ENCODE assay signal across 2 cellular contexts in the genomic region with DNA sequence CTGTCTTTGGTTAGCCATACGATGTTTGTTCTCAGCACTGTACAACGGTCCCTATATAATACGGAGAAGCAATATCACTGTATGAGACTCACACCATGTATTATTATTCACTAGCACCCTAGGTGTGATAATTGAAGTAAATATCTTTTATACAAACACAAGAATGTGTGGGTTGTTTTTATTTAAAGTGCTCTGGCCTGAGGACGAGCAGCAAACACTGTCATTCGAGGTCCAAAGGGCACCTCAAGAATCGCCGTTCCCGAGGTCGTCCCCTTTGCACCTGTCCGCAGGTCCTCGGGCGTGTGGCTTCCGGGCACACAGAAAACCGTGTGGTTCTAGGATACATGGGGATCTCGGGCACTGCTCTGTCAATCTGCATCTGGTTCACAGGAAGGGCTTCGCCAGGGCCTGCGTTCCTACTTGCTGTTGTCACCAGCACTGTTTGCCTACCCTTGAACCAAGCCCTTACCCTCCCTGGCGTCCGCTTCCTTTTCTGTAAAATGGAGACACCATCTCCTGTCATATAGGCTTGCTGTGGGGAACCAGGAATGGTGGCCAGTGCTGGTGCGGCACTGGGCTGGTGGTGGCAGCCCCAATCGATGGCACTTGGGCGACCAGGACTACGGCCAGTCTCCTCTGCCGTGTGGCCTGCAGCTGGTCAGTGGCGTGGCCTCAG.
TF ChIP-seq lines count a peak whose summit lies in the region.

No MANE protein-coding gene starts in this region.

TF ChIP-seq in SK-N-SH treated with all-trans-retinoic acid at 6 μM for 48 hours, 23 proteins besides CTCF, POLR2A, EP300 and RAD21 (continued from another document):
- TF ChIP-seq, protein P1, sequence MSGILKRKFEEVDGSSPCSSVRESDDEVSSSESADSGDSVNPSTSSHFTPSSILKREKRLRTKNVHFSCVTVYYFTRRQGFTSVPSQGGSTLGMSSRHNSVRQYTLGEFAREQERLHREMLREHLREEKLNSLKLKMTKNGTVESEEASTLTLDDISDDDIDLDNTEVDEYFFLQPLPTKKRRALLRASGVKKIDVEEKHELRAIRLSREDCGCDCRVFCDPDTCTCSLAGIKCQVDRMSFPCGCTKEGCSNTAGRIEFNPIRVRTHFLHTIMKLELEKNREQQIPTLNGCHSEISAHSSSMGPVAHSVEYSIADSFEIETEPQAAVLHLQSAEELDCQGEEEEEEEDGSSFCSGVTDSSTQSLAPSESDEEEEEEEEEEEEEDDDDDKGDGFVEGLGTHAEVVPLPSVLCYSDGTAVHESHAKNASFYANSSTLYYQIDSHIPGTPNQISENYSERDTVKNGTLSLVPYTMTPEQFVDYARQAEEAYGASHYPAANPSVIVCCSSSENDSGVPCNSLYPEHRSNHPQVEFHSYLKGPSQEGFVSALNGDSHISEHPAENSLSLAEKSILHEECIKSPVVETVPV (CRISPR knock-in tag; IDR thresholded peaks at IDR 0.05), result no peak
- no peak for TF ChIP-seq TOX (CRISPR knock-in tag; IDR thresholded peaks at IDR 0.05; ENCODE audit: borderline replicate concordance)
- TF ChIP-seq, protein P2, sequence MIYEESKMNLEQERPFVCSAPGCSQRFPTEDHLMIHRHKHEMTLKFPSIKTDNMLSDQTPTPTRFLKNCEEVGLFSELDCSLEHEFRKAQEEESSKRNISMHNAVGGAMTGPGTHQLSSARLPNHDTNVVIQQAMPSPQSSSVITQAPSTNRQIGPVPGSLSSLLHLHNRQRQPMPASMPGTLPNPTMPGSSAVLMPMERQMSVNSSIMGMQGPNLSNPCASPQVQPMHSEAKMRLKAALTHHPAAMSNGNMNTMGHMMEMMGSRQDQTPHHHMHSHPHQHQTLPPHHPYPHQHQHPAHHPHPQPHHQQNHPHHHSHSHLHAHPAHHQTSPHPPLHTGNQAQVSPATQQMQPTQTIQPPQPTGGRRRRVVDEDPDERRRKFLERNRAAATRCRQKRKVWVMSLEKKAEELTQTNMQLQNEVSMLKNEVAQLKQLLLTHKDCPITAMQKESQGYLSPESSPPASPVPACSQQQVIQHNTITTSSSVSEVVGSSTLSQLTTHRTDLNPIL (CRISPR knock-in tag; IDR thresholded peaks at IDR 0.05; ENCODE audit: low read depth), result no peak
- TF ChIP-seq POU6F1 (CRISPR knock-in tag; IDR thresholded peaks at IDR 0.05; ENCODE audit: borderline replicate concordance, low read depth), result no peak
- TF ChIP-seq SNAI2 (CRISPR knock-in tag; IDR thresholded peaks at IDR 0.05), result no peak
- TF ChIP-seq ARNTL (CRISPR knock-in tag; IDR thresholded peaks at IDR 0.05; ENCODE audit: borderline replicate concordance, low read depth), result no peak
- TF ChIP-seq, protein P3, sequence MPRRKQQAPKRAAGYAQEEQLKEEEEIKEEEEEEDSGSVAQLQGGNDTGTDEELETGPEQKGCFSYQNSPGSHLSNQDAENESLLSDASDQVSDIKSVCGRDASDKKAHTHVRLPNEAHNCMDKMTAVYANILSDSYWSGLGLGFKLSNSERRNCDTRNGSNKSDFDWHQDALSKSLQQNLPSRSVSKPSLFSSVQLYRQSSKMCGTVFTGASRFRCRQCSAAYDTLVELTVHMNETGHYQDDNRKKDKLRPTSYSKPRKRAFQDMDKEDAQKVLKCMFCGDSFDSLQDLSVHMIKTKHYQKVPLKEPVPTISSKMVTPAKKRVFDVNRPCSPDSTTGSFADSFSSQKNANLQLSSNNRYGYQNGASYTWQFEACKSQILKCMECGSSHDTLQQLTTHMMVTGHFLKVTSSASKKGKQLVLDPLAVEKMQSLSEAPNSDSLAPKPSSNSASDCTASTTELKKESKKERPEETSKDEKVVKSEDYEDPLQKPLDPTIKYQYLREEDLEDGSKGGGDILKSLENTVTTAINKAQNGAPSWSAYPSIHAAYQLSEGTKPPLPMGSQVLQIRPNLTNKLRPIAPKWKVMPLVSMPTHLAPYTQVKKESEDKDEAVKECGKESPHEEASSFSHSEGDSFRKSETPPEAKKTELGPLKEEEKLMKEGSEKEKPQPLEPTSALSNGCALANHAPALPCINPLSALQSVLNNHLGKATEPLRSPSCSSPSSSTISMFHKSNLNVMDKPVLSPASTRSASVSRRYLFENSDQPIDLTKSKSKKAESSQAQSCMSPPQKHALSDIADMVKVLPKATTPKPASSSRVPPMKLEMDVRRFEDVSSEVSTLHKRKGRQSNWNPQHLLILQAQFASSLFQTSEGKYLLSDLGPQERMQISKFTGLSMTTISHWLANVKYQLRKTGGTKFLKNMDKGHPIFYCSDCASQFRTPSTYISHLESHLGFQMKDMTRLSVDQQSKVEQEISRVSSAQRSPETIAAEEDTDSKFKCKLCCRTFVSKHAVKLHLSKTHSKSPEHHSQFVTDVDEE (CRISPR knock-in tag; IDR thresholded peaks at IDR 0.05), result no peak
- TF ChIP-seq ZNF8 (CRISPR knock-in tag; IDR thresholded peaks at IDR 0.05), result no peak
- TF ChIP-seq TCF4 (CRISPR knock-in tag; IDR thresholded peaks at IDR 0.05; ENCODE audit: borderline replicate concordance), result no peak
- TF ChIP-seq PPARA (CRISPR knock-in tag; IDR thresholded peaks at IDR 0.05; ENCODE audit: borderline replicate concordance), result no peak
- TF ChIP-seq ZNF565 (CRISPR knock-in tag; conservative IDR thresholded peaks at IDR 0.05; ENCODE audit: low read depth), result no peak
- TF ChIP-seq ZFP30 (CRISPR knock-in tag; IDR thresholded peaks at IDR 0.05), result no peak
- TF ChIP-seq CSDC2 (CRISPR knock-in tag; IDR thresholded peaks at IDR 0.05), result no peak
- TF ChIP-seq BACH2 (CRISPR knock-in tag; IDR thresholded peaks at IDR 0.05; ENCODE audit: borderline replicate concordance), result no peak
- no peak for TF ChIP-seq ISL1 (CRISPR knock-in tag; IDR thresholded peaks at IDR 0.05)
- TF ChIP-seq GLIS3 (CRISPR knock-in tag; IDR thresholded peaks at IDR 0.05), result no peak

TF ChIP-seq in SK-N-SH, 30 proteins besides CTCF, POLR2A, EP300 and RAD21:
- TF ChIP-seq, protein P4, sequence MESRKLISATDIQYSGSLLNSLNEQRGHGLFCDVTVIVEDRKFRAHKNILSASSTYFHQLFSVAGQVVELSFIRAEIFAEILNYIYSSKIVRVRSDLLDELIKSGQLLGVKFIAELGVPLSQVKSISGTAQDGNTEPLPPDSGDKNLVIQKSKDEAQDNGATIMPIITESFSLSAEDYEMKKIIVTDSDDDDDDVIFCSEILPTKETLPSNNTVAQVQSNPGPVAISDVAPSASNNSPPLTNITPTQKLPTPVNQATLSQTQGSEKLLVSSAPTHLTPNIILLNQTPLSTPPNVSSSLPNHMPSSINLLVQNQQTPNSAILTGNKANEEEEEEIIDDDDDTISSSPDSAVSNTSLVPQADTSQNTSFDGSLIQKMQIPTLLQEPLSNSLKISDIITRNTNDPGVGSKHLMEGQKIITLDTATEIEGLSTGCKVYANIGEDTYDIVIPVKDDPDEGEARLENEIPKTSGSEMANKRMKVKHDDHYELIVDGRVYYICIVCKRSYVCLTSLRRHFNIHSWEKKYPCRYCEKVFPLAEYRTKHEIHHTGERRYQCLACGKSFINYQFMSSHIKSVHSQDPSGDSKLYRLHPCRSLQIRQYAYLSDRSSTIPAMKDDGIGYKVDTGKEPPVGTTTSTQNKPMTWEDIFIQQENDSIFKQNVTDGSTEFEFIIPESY (IDR thresholded peaks at IDR 0.05; ENCODE audit: borderline replicate concordance, low read depth), result no peak
- no peak for TF ChIP-seq GATA2 (CRISPR knock-in tag; IDR thresholded peaks at IDR 0.05)
- TF ChIP-seq USF2 (IDR thresholded peaks at IDR 0.05; ENCODE audit: borderline replicate concordance, low read depth, low read length), result no peak
- TF ChIP-seq SIN3A (IDR thresholded peaks at IDR 0.05; ENCODE audit: borderline replicate concordance, low read depth, low read length), result no peak
- no peak for TF ChIP-seq TAF1 (IDR thresholded peaks at IDR 0.05; ENCODE audit: borderline replicate concordance, low read depth, low read length)
- TF ChIP-seq USF1 (IDR thresholded peaks at IDR 0.05; ENCODE audit: borderline replicate concordance, low read depth), result no peak
- TF ChIP-seq YY1 (IDR thresholded peaks at IDR 0.05; ENCODE audit: low read depth), result no peak
- TF ChIP-seq, protein P5, sequence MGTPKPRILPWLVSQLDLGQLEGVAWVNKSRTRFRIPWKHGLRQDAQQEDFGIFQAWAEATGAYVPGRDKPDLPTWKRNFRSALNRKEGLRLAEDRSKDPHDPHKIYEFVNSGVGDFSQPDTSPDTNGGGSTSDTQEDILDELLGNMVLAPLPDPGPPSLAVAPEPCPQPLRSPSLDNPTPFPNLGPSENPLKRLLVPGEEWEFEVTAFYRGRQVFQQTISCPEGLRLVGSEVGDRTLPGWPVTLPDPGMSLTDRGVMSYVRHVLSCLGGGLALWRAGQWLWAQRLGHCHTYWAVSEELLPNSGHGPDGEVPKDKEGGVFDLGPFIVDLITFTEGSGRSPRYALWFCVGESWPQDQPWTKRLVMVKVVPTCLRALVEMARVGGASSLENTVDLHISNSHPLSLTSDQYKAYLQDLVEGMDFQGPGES (IDR thresholded peaks at IDR 0.05; ENCODE audit: low read depth, low read length), result no peak
